Comparison of ENCODE assay signal across 20 cellular contexts in the genomic region with DNA sequence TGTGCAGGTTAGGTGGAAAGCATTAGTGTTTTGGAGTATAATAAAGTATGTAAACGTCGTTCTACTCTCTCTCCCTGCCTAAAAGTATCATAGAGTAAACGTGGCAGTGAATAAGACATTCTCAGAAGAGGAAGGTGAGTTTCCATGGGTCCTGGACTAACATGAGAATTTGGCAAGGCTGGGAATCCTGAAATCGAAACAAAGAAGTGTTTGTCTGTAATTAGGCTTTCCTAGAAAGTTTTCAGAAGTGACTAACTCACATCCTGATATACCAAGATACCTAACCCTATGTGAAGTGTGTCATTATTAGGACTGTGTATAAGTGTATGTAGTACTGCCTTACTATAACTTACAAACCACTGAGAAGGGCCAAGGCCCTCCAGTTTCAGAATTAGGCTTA. TPM values are rescaled to one million over a fixed set of nuclear protein-coding genes. Genes with fewer than 3 reads are reported as not detected.
DNase-seq lines count a peak whose midpoint lies in the region; ATAC-seq, FAIRE-seq and TF ChIP-seq lines count a peak whose summit lies in the region.
"Had no signal": no experiment of that assay in that cellular context is flagged by ENCODE, and none has a peak within 500 bp of the region (broad histone marks: within the 10 kb centered on the region; RNA-seq: fewer than 3 reads in every experiment).

No MANE protein-coding gene starts in this region.

- H3K14ac ChIP-seq in neuronal stem cell (ENCODE audit: low read length) = no peak overlapping the region

- H3K79me2 ChIP-seq in astrocyte (ENCODE audit: insufficient read depth, low read length) = no peaks in the 10 kb centered on the region

- DNase-seq in MCF 10A (ENCODE audit: unreplicated experiment) (no peak), breast epithelium (ENCODE audit: low spot score in 2 of 2) (no peak), HT1080 (ENCODE audit: low read depth) (peak; percentile 27), astrocyte (ENCODE audit: low read depth) (no peak), neuronal stem cell (ENCODE audit: low spot score) (no peak), dorsolateral prefrontal cortex (no peak), SKM-1 (lab: John Stamatoyannopoulos, UW; ENCODE audit: unreplicated experiment) (no peak)
- DNase-seq: AML-193, DMS 273 treated with DMSO at 0.1 percent for 48 hours, EL, GM23248, IMR-90, KG1 had no signal

- peaks cover 24% of the 10 kb centered on the region for H3K9me3 Mint-ChIP-seq in MCF 10A (ENCODE audit: unreplicated experiment)
- H3K9me3 Mint-ChIP-seq in astrocyte (ENCODE audit: unreplicated experiment) = peaks cover 4% of the 10 kb centered on the region

- peak; percentile 90 for FAIRE-seq in astrocyte (lab: Jason Lieb, UNC)
- FAIRE-seq: GM12892, GM19239, H54 had no signal

- H3K27ac ChIP-seq in breast epithelium (no peak overlapping the region), astrocyte (ENCODE audit: low read depth, low read length) (no peak overlapping the region), neuronal stem cell (replicated peaks; ENCODE audit: low read length) (no peak overlapping the region), dorsolateral prefrontal cortex (no peak overlapping the region)
- H3K27ac ChIP-seq: 22Rv1, BLaER1, GM23248, HL-60 had no signal

- peaks cover 44% of the 10 kb centered on the region for H3K27me3 Mint-ChIP-seq in MCF 10A (ENCODE audit: insufficient read depth, unreplicated experiment)
- H3K27me3 Mint-ChIP-seq in astrocyte (ENCODE audit: low read depth, unreplicated experiment) = no peaks in the 10 kb centered on the region

- H3K36me3 Mint-ChIP-seq in MCF 10A (ENCODE audit: insufficient read depth, unreplicated experiment) = peaks cover 6% of the 10 kb centered on the region
- H3K36me3 Mint-ChIP-seq in astrocyte (ENCODE audit: low read depth, unreplicated experiment) = no peaks in the 10 kb centered on the region

- peak overlapping the region; percentile 92 for H3K27ac Mint-ChIP-seq in MCF 10A (ENCODE audit: low read depth, unreplicated experiment)
- H3K27ac Mint-ChIP-seq in astrocyte (ENCODE audit: unreplicated experiment) = no peak overlapping the region

- no peak overlapping the region for H2BK15ac ChIP-seq in neuronal stem cell (ENCODE audit: low read length)

- H3K9ac ChIP-seq in astrocyte (ENCODE audit: low read length) (no peak overlapping the region), neuronal stem cell (ENCODE audit: low read depth, low read length, poor library complexity) (no peak overlapping the region)
- H3K9ac ChIP-seq: BLaER1, GM23248 had no signal

- no peaks in the 10 kb centered on the region for H3K4me1 Mint-ChIP-seq in MCF 10A (ENCODE audit: insufficient read depth, unreplicated experiment)
- no peaks in the 10 kb centered on the region for H3K4me1 Mint-ChIP-seq in astrocyte (ENCODE audit: low read depth, unreplicated experiment)

- no CpG with 5 or more reads among the region's 4 CpGs for WGBS in neuronal stem cell (ENCODE audit: extremely low coverage in 2 of 2, insufficient read length in 2 of 2, insufficient replicate concordance in 1 of 2), 2 donors

- no peak overlapping the region for H4K8ac ChIP-seq in neuronal stem cell (ENCODE audit: low read depth, low read length)

- no peak overlapping the region for H3K18ac ChIP-seq in neuronal stem cell (ENCODE audit: low read length)

- no peak overlapping the region for H4K91ac ChIP-seq in neuronal stem cell (ENCODE audit: low read depth, low read length, poor library complexity)

- TF ChIP-seq POLR2A in breast epithelium (IDR thresholded peaks at IDR 0.05) = no peak

- no peak for ATAC-seq in HG02763 (IDR thresholded peaks at IDR 0.05; ENCODE audit: unreplicated experiment)

- H3K4me1 ChIP-seq in breast epithelium = no peaks in the 10 kb centered on the region
- H3K4me1 ChIP-seq in astrocyte (ENCODE audit: insufficient read depth, low read length) = no peaks in the 10 kb centered on the region
- no peaks in the 10 kb centered on the region for H3K4me1 ChIP-seq in neuronal stem cell (ENCODE audit: control insufficient read depth in 2 of 2, insufficient read depth in 1 of 2, low read depth in 1 of 2, low read length in 2 of 2)
- H3K4me1 ChIP-seq: BLaER1 had no signal

- CTCF ChIA-PET in MCF 10A (lab: Yijun Ruan, JAX) = no interaction called here

- no peak overlapping the region for H3K23ac ChIP-seq in neuronal stem cell (ENCODE audit: low read depth, low read length, poor library complexity)

- BruUV-seq in MCF 10A (replicated peaks; lab: Mats Ljungman, UMichigan) = no TSS peak

- POLR2A ChIA-PET in MCF 10A (lab: Yijun Ruan, JAX) = interaction anchor here (0.7 to 1.6 kb wide), 2 partner anchors 10 to 52 kb away, joined by 3 read pairs; no protein-coding TSS in a partner anchor

- intact Hi-C loops in MCF 10A (cut with micrococcal nuclease) = no loop called here
- intact Hi-C loops in breast epithelium (cut with DNase I; ENCODE audit: low total_unique reads) = no loop called here
- intact Hi-C loops in dorsolateral prefrontal cortex (cut with DNase I) = no loop called here

- H3K27me3 ChIP-seq in breast epithelium (peaks cover 0 to 9% of the 10 kb centered on the region in 2 donors), astrocyte (ENCODE audit: insufficient read depth, low read length) (no peaks in the 10 kb centered on the region), neuronal stem cell (ENCODE audit: control insufficient read depth in 3 of 3, insufficient read depth in 3 of 3, low read depth in 1 of 3, low read length in 3 of 3) (no peaks in the 10 kb centered on the region), dorsolateral prefrontal cortex (peaks cover 0 to 29% (median 0%) of the 10 kb centered on the region in 45 donors)

- H2BK120ac ChIP-seq in neuronal stem cell (ENCODE audit: low read depth, low read length) = no peak overlapping the region

- H2BK5ac ChIP-seq in neuronal stem cell (ENCODE audit: low read length) = no peak overlapping the region

- H3K36me3 ChIP-seq in breast epithelium (no peaks in the 10 kb centered on the region), astrocyte (ENCODE audit: insufficient read depth, low read length) (no peaks in the 10 kb centered on the region), neuronal stem cell (replicated peaks in 1 of 2; ENCODE audit: control insufficient read depth in 2 of 2, insufficient read depth in 2 of 2, low read length in 2 of 2) (no peaks in the 10 kb centered on the region)
- H3K36me3 ChIP-seq: BLaER1 had no signal

- H3K79me1 ChIP-seq in neuronal stem cell (ENCODE audit: low read depth, low read length) = no peaks in the 10 kb centered on the region

- H2AK5ac ChIP-seq in neuronal stem cell (ENCODE audit: low read depth, low read length) = no peak overlapping the region

- H2AFZ ChIP-seq in astrocyte (ENCODE audit: low read depth, low read length) = no peak overlapping the region
- H2AFZ ChIP-seq in neuronal stem cell (ENCODE audit: low read length) = peak overlapping the region; percentile 56
- H2AFZ ChIP-seq: GM23248 had no signal

- no peak overlapping the region for H3K4ac ChIP-seq in neuronal stem cell (ENCODE audit: low read length)

- no peak overlapping the region for H2BK12ac ChIP-seq in neuronal stem cell (ENCODE audit: low read length)

- H3K4me3 ChIP-seq in breast epithelium (no peak overlapping the region), astrocyte (ENCODE audit: insufficient read depth, low read depth, low read length) (no peak overlapping the region), neuronal stem cell (ENCODE audit: low read length in 2 of 2) (no peak overlapping the region), dorsolateral prefrontal cortex (no peak overlapping the region)
- H3K4me3 ChIP-seq: BLaER1, GM23248 had no signal

- no peak overlapping the region for H3K4me2 ChIP-seq in astrocyte (ENCODE audit: low read length)
- H3K4me2 ChIP-seq in neuronal stem cell (ENCODE audit: insufficient read depth, low read length, poor library complexity, severe bottlenecking) = no peak overlapping the region
- H3K4me2 ChIP-seq: BLaER1 had no signal

- TF ChIP-seq CTCF in MCF 10A (IDR thresholded peaks at IDR 0.05; ENCODE audit: unreplicated experiment) = no peak
- TF ChIP-seq CTCF in breast epithelium (IDR thresholded peaks at IDR 0.05) = no peak
- no peak for TF ChIP-seq CTCF in astrocyte (IDR thresholded peaks at IDR 0.05; ENCODE audit: insufficient read depth, low read depth, low read length)
- no peak for TF ChIP-seq CTCF in dorsolateral prefrontal cortex (IDR thresholded peaks at IDR 0.05 in 54 of 56, conservative IDR thresholded peaks at IDR 0.05 in 2 of 56; ENCODE audit: low read depth in 1 of 56, partially characterized antibody in 56 of 56)

- H4K20me1 ChIP-seq in astrocyte (ENCODE audit: insufficient read depth, low read length) = no peaks in the 10 kb centered on the region
- H4K20me1 ChIP-seq: BLaER1 had no signal

- H3K9me3 ChIP-seq in breast epithelium (peaks cover 0 to 21% of the 10 kb centered on the region in 2 donors), astrocyte (ENCODE audit: insufficient read depth, low read depth, low read length) (no peaks in the 10 kb centered on the region), neuronal stem cell (replicated peaks in 1 of 2; ENCODE audit: control insufficient read depth in 2 of 2, insufficient read depth in 1 of 2, low read depth in 1 of 2, low read length in 2 of 2) (peaks cover 0 to 3% of the 10 kb centered on the region in 2 donors)
- H3K9me3 ChIP-seq: BLaER1 had no signal

- H3K4me3 Mint-ChIP-seq in MCF 10A (ENCODE audit: unreplicated experiment) (no peak overlapping the region), astrocyte (ENCODE audit: unreplicated experiment) (no peak overlapping the region)

RNA-seq across cellular contexts. Expression of gene MAOA, which starts 50.7 kb away (rescaled TPM):
- total RNA-seq in MCF 10A (2022) (8.2 and 9.8 TPM in 2 replicates), breast epithelium (100 to 1,000 TPM; 124 to 558 (median 128) TPM), astrocyte (1.8 and 2.5 TPM in 2 replicates), dorsolateral prefrontal cortex (10 to 100 TPM; 14.6 to 94.4 (median 35.3) TPM)
- total RNA-seq in HT1080 (2014; rRNA removed; shearing (Covaris generic)) = 9.3 and 14.5 TPM in 2 replicates
- polyA plus RNA-seq in HT1080 (2015; cell fraction: cytosol; rRNA removed) = 6.6 and 7.4 TPM in 2 replicates
- 5.9 and 8.2 TPM in 2 replicates for polyA plus RNA-seq in HT1080 (2015; cell fraction: nucleus; rRNA removed)
- 3.5 TPM for polyA plus RNA-seq in neuronal stem cell (2013, experiment 1 of 2)
- polyA plus RNA-seq in neuronal stem cell (2013, experiment 2 of 2) = 3.9 TPM
- total RNA-seq: GM23248 had no signal
